ENCODE assay signal across 8 cellular contexts in the genomic region with DNA sequence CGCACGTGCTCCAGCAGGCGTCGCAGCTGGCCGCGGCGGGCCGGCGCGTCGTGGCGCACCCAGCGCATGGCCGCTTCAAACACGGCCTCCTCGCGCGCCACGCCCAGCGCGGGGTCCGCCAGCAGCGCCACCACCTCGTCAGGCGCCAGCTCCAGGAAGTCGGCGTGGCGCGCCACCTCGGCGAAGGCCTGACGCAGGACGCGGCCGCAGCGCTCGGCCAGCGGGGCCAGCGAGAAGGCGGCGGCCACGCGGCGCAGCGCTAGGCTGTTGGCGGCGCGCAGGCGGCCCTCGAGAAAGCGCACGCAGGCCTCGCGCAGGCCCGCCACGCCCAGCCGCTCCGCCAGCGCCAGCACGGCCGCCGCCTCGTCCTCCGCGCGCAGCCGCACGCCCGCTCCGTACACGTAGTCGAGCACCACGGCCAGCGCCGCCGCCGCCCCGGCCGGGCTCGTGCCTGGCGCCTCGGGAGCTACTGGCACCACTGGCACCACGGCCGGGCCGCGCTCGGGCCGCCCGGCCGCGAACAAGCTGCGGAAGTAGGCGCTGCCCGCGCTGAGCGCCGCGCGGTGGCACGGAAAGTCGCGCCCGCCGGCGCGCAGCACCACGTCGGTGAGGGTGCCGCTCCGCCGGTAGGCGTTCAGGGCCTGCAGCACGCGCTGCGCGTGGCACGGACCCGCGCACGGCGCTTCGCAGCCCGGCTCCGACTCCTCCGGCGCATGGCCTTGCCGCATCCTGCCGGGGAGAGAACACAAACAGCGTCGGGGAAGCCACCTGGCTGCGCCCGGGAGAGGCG. TPM values are rescaled to one million over a fixed set of nuclear protein-coding genes. Genes with fewer than 3 reads are reported as not detected.
DNase-seq lines count a peak whose midpoint lies in the region; ATAC-seq, FAIRE-seq and TF ChIP-seq lines count a peak whose summit lies in the region.

No MANE protein-coding gene starts in this region.

- in situ Hi-C loops in K562 (cut with MboI), result loop anchor here (25.0 kb wide), 1 partner anchor 432 kb away; no protein-coding TSS in a partner anchor

- 95% methylated on average over 50 of the region's 133 CpGs for WGBS in K562 (ENCODE audit: insufficient coverage, low coverage, missing lambda C conversion rate)

- TF ChIP-seq CTCF in GM06990 (IDR thresholded peaks at IDR 0.05; ENCODE audit: insufficient read depth, low read length, poor library complexity, severe bottlenecking) (no peak), K562 (IDR thresholded peaks at IDR 0.05 in 2 of 3, conservative IDR thresholded peaks at IDR 0.05 in 1 of 3; ENCODE audit: insufficient read depth in 2 of 3, low read depth in 1 of 3, low read length in 3 of 3) (no peak)

- no peak for ATAC-seq in K562
- ATAC-seq in HG03097 (IDR thresholded peaks at IDR 0.05; ENCODE audit: low FRiP score, unreplicated experiment), result no peak
- ATAC-seq in GM21390 (IDR thresholded peaks at IDR 0.05; ENCODE audit: unreplicated experiment), result no peak

- H3K9ac ChIP-seq in K562 (ENCODE audit: insufficient read depth in 1 of 2, low read depth in 2 of 2, low read length in 2 of 2), result no peak overlapping the region

- H2AFZ ChIP-seq in K562 (ENCODE audit: low read depth, low read length), result no peak overlapping the region

- H3K36me3 ChIP-seq in GM06990 (ENCODE audit: control insufficient read depth, insufficient read depth, low read length) (no peaks in the 10 kb centered on the region), K562 (ENCODE audit: control insufficient read depth, insufficient read depth, low read length) (no peaks in the 10 kb centered on the region)

- no peaks in the 10 kb centered on the region; the same call in 1 of the 2 replicates for H4K20me1 ChIP-seq in K562 (replicated peaks; ENCODE audit: control insufficient read depth, insufficient read depth, low read length)

- no peak for TF ChIP-seq EP300 in Ishikawa (IDR thresholded peaks at IDR 0.05; ENCODE audit: borderline replicate concordance)
- no peak for TF ChIP-seq EP300 in K562 (IDR thresholded peaks at IDR 0.05; ENCODE audit: low read length)

- FAIRE-seq in K562 (lab: Jason Lieb, UNC), result no peak

- BruUV-seq in K562 (replicated peaks; lab: Mats Ljungman, UMichigan), result no TSS peak

- POLR2A ChIA-PET in K562 (lab: Yijun Ruan, JAX), result no interaction called here

- H3K27me3 ChIP-seq in GM06990 (replicated peaks; ENCODE audit: control insufficient read depth, insufficient read depth, low read length) (peaks cover 2% of the 10 kb centered on the region), K562 (ENCODE audit: control insufficient read depth in 2 of 2, insufficient read depth in 2 of 2, low read length in 2 of 2) (peaks cover 4 to 22% of the 10 kb centered on the region in 2 experiments; a peak in 4 of 5 replicates)

- H3K9me3 ChIP-seq in K562 (replicated peaks; ENCODE audit: control insufficient read depth, insufficient read depth, low read depth, low read length), result no peaks in the 10 kb centered on the region
- peaks cover 14% of the 10 kb centered on the region for H3K9me3 ChIP-seq in iPS-18c (ENCODE audit: control insufficient read depth, insufficient read depth, low read length)

- intact Hi-C loops in K562 (cut with micrococcal nuclease), result no loop called here

- no peak overlapping the region for H3K27ac ChIP-seq in K562 (ENCODE audit: extremely low read depth, low read depth, low read length)

- no peaks in the 10 kb centered on the region for H3K79me2 ChIP-seq in K562 (ENCODE audit: control insufficient read depth, insufficient read depth, low read length)

- TF ChIP-seq RAD21 in Ishikawa (IDR thresholded peaks at IDR 0.05; ENCODE audit: low read depth), result no peak
- no peak for TF ChIP-seq RAD21 in K562 (CRISPR knock-in tag; conservative IDR thresholded peaks at IDR 0.05 in 1 of 2, IDR thresholded peaks at IDR 0.05 in 1 of 2)

- no peaks in the 10 kb centered on the region for H3K9me1 ChIP-seq in K562 (ENCODE audit: control insufficient read depth, insufficient read depth, low read length)

- CTCF ChIA-PET in K562 (lab: Yijun Ruan, JAX; ENCODE audit: low intra/inter-chr PET ratio), result no interaction called here

- DNase-seq in GM06990 (ENCODE audit: extremely low read depth, insufficient read length), result peak; percentile 78
- DNase-seq in T-helper 9 cell, result peak; percentile 46
- DNase-seq in K562 (ENCODE audit: extremely low read depth in 1 of 4, low spot score in 3 of 4), result no peak
- peak; percentile 52 for DNase-seq in stimulated activated CD4-positive, alpha-beta T cell treated with anti-CD3 and anti-CD28 coated beads, Interleukin-12 subunit alpha, Interleukin-12 subunit beta, amount 100 ng/mL, for 4 hours

- no peak overlapping the region for H3K4me2 ChIP-seq in K562 (ENCODE audit: insufficient read depth, low read length)

- peaks cover 0 to 15% of the 10 kb centered on the region in 2 experiments; a peak in 4 of 5 replicates for H3K4me1 ChIP-seq in K562 (replicated peaks in 1 of 2; ENCODE audit: control insufficient read depth in 2 of 2, insufficient read depth in 2 of 2, low read length in 2 of 2)

- H3K4me3 ChIP-seq in GM06990 (replicated peaks; ENCODE audit: low read depth, low read length), result peak overlapping the region; percentile 34
- no peak overlapping the region for H3K4me3 ChIP-seq in K562
- H3K4me3 ChIP-seq in iPS-18c (ENCODE audit: insufficient read depth, low read depth, low read length), result peak overlapping the region; percentile 45

- no peak for TF ChIP-seq POLR2A in K562 (conservative IDR thresholded peaks at IDR 0.05)

TF ChIP-seq in Ishikawa, 13 proteins besides CTCF, POLR2A, EP300 and RAD21 (continues in another document):
- peak; percentile 18; the same call in 1 of the 2 replicates for TF ChIP-seq USF1 (IDR thresholded peaks at IDR 0.05)

RNA-seq across cellular contexts. Expression of gene KLHL35, which starts 2.9 kb away (rescaled TPM):
- total RNA-seq in K562 (2011; cell fraction: chromatin; rRNA removed; ENCODE audit: low replicate concordance), result not detected in 2 replicates
- total RNA-seq in K562 (2011; cell fraction: nucleolus; rRNA removed), result not detected in 2 replicates
- not detected in 2 replicates for total RNA-seq in K562 (2011; cell fraction: nucleoplasm; rRNA removed)
- total RNA-seq in K562 (2014; rRNA removed) (not detected in 2 replicates), K562 (2014; rRNA removed; fragmentation: Illumina TruSeq; extraction: Trizol) (not detected in 2 replicates), K562 (2015; rRNA removed; fragmentation: Illumina TruSeq; extraction: Trizol) (not detected in 2 replicates), K562 (2021) (not detected in 2 replicates)
- polyA plus RNA-seq in K562 (2011; rRNA removed) (not detected in 2 replicates), K562 (2014; fragmentation: Illumina TruSeq; extraction: Trizol) (not detected in 2 replicates), K562 (2014; fragmentation: Nextera tagmentation; extraction: Ambion mirVana) (not detected), K562 (2014; rRNA removed) (not detected in 2 replicates)
- not detected in 2 replicates for polyA plus RNA-seq in K562 (2011; cell fraction: cytosol; rRNA removed)
- polyA plus RNA-seq in K562 (2011; cell fraction: nucleus; rRNA removed), result not detected in 2 replicates
- 0.05 and 0.10 TPM in 2 replicates for polyA plus RNA-seq in K562 (2012)
- polyA minus RNA-seq in K562 (2011; rRNA and poly(A)+ RNA removed), result not detected in 2 replicates
- polyA minus RNA-seq in K562 (2011; cell fraction: cytosol; rRNA and poly(A)+ RNA removed), result 1.5 TPM in 1 of 2 replicates, not detected in the other
- not detected in 2 replicates for polyA minus RNA-seq in K562 (2011; cell fraction: nucleus; rRNA and poly(A)+ RNA removed)

RNA-seq across cellular contexts. Expression of gene RPS3, which starts 30.8 kb away (rescaled TPM):
- total RNA-seq in K562 (2011; cell fraction: chromatin; rRNA removed; ENCODE audit: low replicate concordance), result 368 and 416 TPM in 2 replicates
- total RNA-seq in K562 (2011; cell fraction: nucleolus; rRNA removed), result 577 and 735 TPM in 2 replicates
- total RNA-seq in K562 (2011; cell fraction: nucleoplasm; rRNA removed), result 828 and 1,575 TPM in 2 replicates
- total RNA-seq in K562 (2014; rRNA removed), result 2,700 and 3,102 TPM in 2 replicates
- 3,530 and 3,738 TPM in 2 replicates for total RNA-seq in K562 (2014; rRNA removed; fragmentation: Illumina TruSeq; extraction: Trizol)
- 3,411 and 3,679 TPM in 2 replicates for total RNA-seq in K562 (2015; rRNA removed; fragmentation: Illumina TruSeq; extraction: Trizol)
- 3,592 and 3,622 TPM in 2 replicates for total RNA-seq in K562 (2021)
- 3,472 and 4,261 TPM in 2 replicates for polyA plus RNA-seq in K562 (2011; rRNA removed)
- polyA plus RNA-seq in K562 (2011; cell fraction: cytosol; rRNA removed), result 3,466 and 4,968 TPM in 2 replicates
- polyA plus RNA-seq in K562 (2011; cell fraction: nucleus; rRNA removed), result 1,428 and 2,203 TPM in 2 replicates
- 4,980 and 5,479 TPM in 2 replicates for polyA plus RNA-seq in K562 (2012)
- polyA plus RNA-seq in K562 (2014; fragmentation: Illumina TruSeq; extraction: Trizol), result 4,042 and 4,231 TPM in 2 replicates
- 1,000 to 10,000 TPM; 5,693 to 5,771 TPM for polyA plus RNA-seq in K562 (2014; fragmentation: Nextera tagmentation; extraction: Ambion mirVana)
- polyA plus RNA-seq in K562 (2014; rRNA removed), result 3,097 and 3,731 TPM in 2 replicates
- polyA minus RNA-seq in K562 (2011; rRNA and poly(A)+ RNA removed), result 1,903 and 2,025 TPM in 2 replicates
- 774 and 918 TPM in 2 replicates for polyA minus RNA-seq in K562 (2011; cell fraction: cytosol; rRNA and poly(A)+ RNA removed)
- 197 and 395 TPM in 2 replicates for polyA minus RNA-seq in K562 (2011; cell fraction: nucleus; rRNA and poly(A)+ RNA removed)

Comparison
In these comparisons a context has a peak if more than half of its experiments do, and no peak if none do; other contexts are left out.
1. DNase-seq: peak in GM06990 (single experiment), T-helper 9 cell (single experiment) and stimulated activated CD4-positive, alpha-beta T cell treated with anti-CD3 and anti-CD28 coated beads, Interleukin-12 subunit alpha, Interleukin-12 subunit beta, amount 100 ng/mL, for 4 hours (single experiment); none in K562 (0 of 4).